In the genomic region with DNA sequence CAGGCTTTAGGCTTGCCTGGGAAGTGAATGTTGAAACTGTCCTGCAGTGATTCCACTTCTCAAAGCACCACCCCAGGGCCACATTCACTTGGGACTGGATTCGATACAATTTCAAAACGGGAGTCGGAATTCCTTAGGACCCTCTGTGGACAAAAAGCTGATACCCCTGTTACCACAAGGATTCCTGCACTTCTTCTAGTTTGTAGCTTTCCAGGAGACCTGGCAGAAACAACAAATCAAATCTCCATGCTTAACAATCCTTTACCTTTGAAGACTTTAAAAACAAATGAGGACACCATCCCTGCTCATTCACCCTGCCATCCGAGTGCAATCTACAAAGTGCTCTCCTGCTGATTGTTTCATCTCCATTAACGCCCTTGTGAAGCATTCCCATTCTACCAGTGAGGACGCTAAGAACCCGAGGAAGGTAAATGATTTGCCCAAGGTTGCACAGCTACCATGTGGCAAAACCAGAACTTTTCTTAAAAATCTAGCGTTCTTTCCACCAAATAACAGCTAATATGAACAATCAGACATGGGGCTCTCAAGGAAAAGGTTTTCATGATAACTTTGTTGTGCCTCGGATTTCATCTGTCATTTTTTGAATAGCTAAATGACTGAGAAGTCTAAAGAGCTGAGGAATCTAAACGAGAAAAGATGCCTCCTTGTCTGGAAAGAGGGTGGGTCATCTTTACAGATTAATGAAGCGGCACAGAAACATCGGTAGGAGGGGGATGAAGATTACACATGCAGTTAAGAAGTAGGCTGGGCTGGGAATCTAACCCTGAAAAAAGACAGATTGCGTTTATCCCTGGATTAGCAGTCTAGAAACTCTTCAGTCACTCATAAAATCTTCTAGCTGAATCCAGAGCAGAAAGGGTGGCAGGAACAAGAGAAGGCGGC, we compare ENCODE assay signal across 11 cellular contexts. TPM values are rescaled to one million over a fixed set of nuclear protein-coding genes. Genes with fewer than 3 reads are reported as not detected.
A peak's percentile ranks its signal among the peaks of the same experiment; 100 is the strongest.
DNase-seq lines count a peak whose midpoint lies in the region; ATAC-seq and TF ChIP-seq lines count a peak whose summit lies in the region.
"Had no signal": no experiment of that assay in that cellular context is flagged by ENCODE, and none has a peak within 500 bp of the region (broad histone marks: within the 10 kb centered on the region; RNA-seq: fewer than 3 reads in every experiment).

No MANE protein-coding gene starts in this region.

- H3K4me1 Mint-ChIP-seq in activated CD4-positive, alpha-beta T cell treated with anti-CD3 and anti-CD28 coated beads for 36 hours, result peaks cover 57% of the 10 kb centered on the region
- H3K4me1 Mint-ChIP-seq in activated naive CD8-positive, alpha-beta T cell treated with anti-CD3 and anti-CD28 coated beads, Interleukin-2, amount 10 ng/mL, durations not matched to agents 7 days and 5 days, result peaks cover 51% of the 10 kb centered on the region

- intact Hi-C loops in activated CD4-positive, alpha-beta T cell treated with anti-CD3 and anti-CD28 coated beads for 36 hours (cut with DNase I, micrococcal nuclease), result no loop called here
- intact Hi-C loops in left lung (cut with DNase I) (no loop called here), stomach (cut with DNase I; ENCODE audit: low total_unique reads) (no loop called here)

- POLR2A ChIA-PET in activated CD4-positive, alpha-beta T cell treated with anti-CD3 and anti-CD28 coated beads for 36 hours (lab: Charles Lee), result interaction anchor here (0.6 kb wide), 1 partner anchor 79 kb away, joined by 3 read pairs; a partner anchor contains a TSS
- POLR2A ChIA-PET in activated naive CD8-positive, alpha-beta T cell treated with anti-CD3 and anti-CD28 coated beads, Interleukin-2, amount 10 ng/mL, durations not matched to agents 7 days and 5 days (lab: Charles Lee), result interaction anchor here (0.7 to 1.8 kb wide), 8 partner anchors 13 to 94 kb away, joined by 3 to 5 read pairs (median 4); a partner anchor contains a TSS

- H3K27ac Mint-ChIP-seq in activated CD4-positive, alpha-beta T cell treated with anti-CD3 and anti-CD28 coated beads for 36 hours, result peak overlapping the region; percentile 72
- peak overlapping the region; percentile 74 for H3K27ac Mint-ChIP-seq in activated naive CD8-positive, alpha-beta T cell treated with anti-CD3 and anti-CD28 coated beads, Interleukin-2, amount 10 ng/mL, durations not matched to agents 7 days and 5 days

- H3K4me1 ChIP-seq in left lung (peaks cover 2 to 44% of the 10 kb centered on the region in 2 donors), stomach (peaks cover 0 to 29% (median 20%) of the 10 kb centered on the region in 4 donors), BE2C (no peaks in the 10 kb centered on the region)

- H3K27me3 Mint-ChIP-seq in activated CD4-positive, alpha-beta T cell treated with anti-CD3 and anti-CD28 coated beads for 36 hours, result no peaks in the 10 kb centered on the region
- no peaks in the 10 kb centered on the region for H3K27me3 Mint-ChIP-seq in activated naive CD8-positive, alpha-beta T cell treated with anti-CD3 and anti-CD28 coated beads, Interleukin-2, amount 10 ng/mL, durations not matched to agents 7 days and 5 days

- H3K9me3 ChIP-seq in left lung (no peaks in the 10 kb centered on the region), stomach (no peaks in the 10 kb centered on the region), BE2C (no peaks in the 10 kb centered on the region)

- H3K27me3 ChIP-seq in left lung (no peaks in the 10 kb centered on the region), stomach (peaks cover 0 to 33% (median 0%) of the 10 kb centered on the region in 3 donors), BE2C (peaks cover 81% of the 10 kb centered on the region)

- CTCF ChIA-PET in activated CD4-positive, alpha-beta T cell treated with anti-CD3 and anti-CD28 coated beads for 36 hours (lab: Charles Lee), result interaction anchor here (0.6 to 3.2 kb wide), 12 partner anchors 12 to 170 kb away, joined by 3 to 13 read pairs (median 4); no protein-coding TSS in a partner anchor

- DNase-seq in activated CD4-positive, alpha-beta T cell treated with anti-CD3 and anti-CD28 coated beads for 36 hours, result no peak
- DNase-seq in activated CD4-positive, alpha-beta T cell treated with anti-CD3 and anti-CD28 coated beads for 48 hours, result no peak
- DNase-seq in activated naive CD8-positive, alpha-beta T cell treated with anti-CD3 and anti-CD28 coated beads, Interleukin-2, amount 10 ng/mL, durations not matched to agents 7 days and 5 days, result no peak
- DNase-seq in left lung (no peak), stomach (no peak), BE2C (no peak), putamen (ENCODE audit: low spot score) (no peak)
- no peak for DNase-seq in stimulated activated CD4-positive, alpha-beta T cell treated with anti-CD3 and anti-CD28 coated beads, Interleukin-4, amount 100 ng/mL, for 4 hours
- DNase-seq: activated CD8-positive, alpha-beta memory T cell treated with anti-CD3 and anti-CD28 coated beads, Interleukin-2, amount 50 U/mL, for 48 hours had no signal

- peaks cover 29% of the 10 kb centered on the region for H3K36me3 Mint-ChIP-seq in activated CD4-positive, alpha-beta T cell treated with anti-CD3 and anti-CD28 coated beads for 36 hours (ENCODE audit: low read depth)
- peaks cover 18% of the 10 kb centered on the region for H3K36me3 Mint-ChIP-seq in activated naive CD8-positive, alpha-beta T cell treated with anti-CD3 and anti-CD28 coated beads, Interleukin-2, amount 10 ng/mL, durations not matched to agents 7 days and 5 days

- H3K36me3 ChIP-seq in left lung, result peaks cover 0 to 7% of the 10 kb centered on the region in 2 donors
- peaks cover 0 to 19% (median 4%) of the 10 kb centered on the region in 4 donors for H3K36me3 ChIP-seq in stomach
- no peaks in the 10 kb centered on the region for H3K36me3 ChIP-seq in BE2C

- no peaks in the 10 kb centered on the region for H3K9me3 Mint-ChIP-seq in activated CD4-positive, alpha-beta T cell treated with anti-CD3 and anti-CD28 coated beads for 36 hours (ENCODE audit: low read depth)
- H3K9me3 Mint-ChIP-seq in activated naive CD8-positive, alpha-beta T cell treated with anti-CD3 and anti-CD28 coated beads, Interleukin-2, amount 10 ng/mL, durations not matched to agents 7 days and 5 days, result no peaks in the 10 kb centered on the region

- H3K27ac ChIP-seq in left lung (peak overlapping the region; percentile 70 to 79), stomach (peak overlapping the region; percentile 83 to 94 (median 88))

- peak overlapping the region; percentile 74 for H3K4me3 Mint-ChIP-seq in activated CD4-positive, alpha-beta T cell treated with anti-CD3 and anti-CD28 coated beads for 36 hours
- H3K4me3 Mint-ChIP-seq in activated naive CD8-positive, alpha-beta T cell treated with anti-CD3 and anti-CD28 coated beads, Interleukin-2, amount 10 ng/mL, durations not matched to agents 7 days and 5 days, result peak overlapping the region; percentile 90

- H3K4me3 ChIP-seq in left lung (peak overlapping the region in 1 of 2 donors; percentile 46), stomach (peak overlapping the region; percentile 40 to 55 (median 46)), BE2C (ENCODE audit: low read depth, low read length) (no peak overlapping the region)

- TF ChIP-seq POLR2A in stomach (IDR thresholded peaks at IDR 0.05), result no peak

- 29 to 44% (median 35%) methylated on average over 14 of the region's 14 CpGs for WGBS in stomach, 5 donors

- TF ChIP-seq CTCF in left lung (IDR thresholded peaks at IDR 0.05) (no peak), stomach (IDR thresholded peaks at IDR 0.05) (no peak), BE2C (IDR thresholded peaks at IDR 0.05; ENCODE audit: low read depth, low read length) (no peak)

- TF ChIP-seq EP300 in stomach (IDR thresholded peaks at IDR 0.05), result no peak

- no peak for ATAC-seq in activated CD4-positive, alpha-beta T cell treated with anti-CD3 and anti-CD28 coated beads for 36 hours
- ATAC-seq in activated naive CD8-positive, alpha-beta T cell treated with anti-CD3 and anti-CD28 coated beads, Interleukin-2, amount 10 ng/mL, durations not matched to agents 7 days and 5 days (ENCODE audit: low read depth), result no peak
- ATAC-seq in left lung, result peak; percentile 15

RNA-seq across cellular contexts. Expression of a gene that starts 0.7 kb away (rescaled TPM):
- 10 to 100 TPM; 26.7 to 30.1 TPM for total RNA-seq in activated CD4-positive, alpha-beta T cell treated with anti-CD3 and anti-CD28 coated beads for 36 hours
- 1 to 10 TPM; 8.2 to 9.2 TPM for total RNA-seq in activated naive CD8-positive, alpha-beta T cell treated with anti-CD3 and anti-CD28 coated beads, Interleukin-2, amount 10 ng/mL, durations not matched to agents 7 days and 5 days
- total RNA-seq in left lung (100 to 1,000 TPM; 111 to 117 TPM), stomach (10 to 100 TPM in 4 of 5 donors, under 1 TPM in 1; 0.58 to 97.2 (median 56.7) TPM)
- polyA plus RNA-seq in stomach, result 10 to 100 TPM; 12.2 to 79.1 (median 35.4) TPM
- not detected for polyA plus RNA-seq in BE2C (2012; ENCODE audit: insufficient read depth, insufficient read length, low read depth)
- total RNA-seq: fibroblast of lung had no signal
- polyA plus RNA-seq: fibroblast of lung had no signal

RNA-seq across cellular contexts. Expression of a gene that starts 12.7 kb away (rescaled TPM):
- total RNA-seq in activated CD4-positive, alpha-beta T cell treated with anti-CD3 and anti-CD28 coated beads for 36 hours, result 10 to 100 TPM; 45.9 to 53.2 TPM
- 10 to 100 TPM; 24.5 to 29.8 TPM for total RNA-seq in activated naive CD8-positive, alpha-beta T cell treated with anti-CD3 and anti-CD28 coated beads, Interleukin-2, amount 10 ng/mL, durations not matched to agents 7 days and 5 days
- total RNA-seq in left lung (10 to 100 TPM; 13.2 to 16.3 TPM), stomach (10 to 100 TPM in 1 of 5 donors, 1 to 10 TPM in 3, under 1 TPM in 1; 0.45 to 20.0 (median 6.7) TPM)
- polyA plus RNA-seq in stomach, result 1 to 10 TPM; 2.1 to 7.2 (median 3.4) TPM
- polyA plus RNA-seq in BE2C (2012; ENCODE audit: insufficient read depth, insufficient read length, low read depth), result 1.2 TPM

RNA-seq across cellular contexts. Expression of a gene that starts 39.7 kb away (rescaled TPM):
- total RNA-seq in activated CD4-positive, alpha-beta T cell treated with anti-CD3 and anti-CD28 coated beads for 36 hours, result 100 to 1,000 TPM; 400 to 530 TPM
- total RNA-seq in activated naive CD8-positive, alpha-beta T cell treated with anti-CD3 and anti-CD28 coated beads, Interleukin-2, amount 10 ng/mL, durations not matched to agents 7 days and 5 days, result 100 to 1,000 TPM; 607 to 630 TPM
- total RNA-seq in left lung (10 to 100 TPM in 1 of 2 donors, 1 to 10 TPM in 1; 3.6 to 10.5 TPM), stomach (10 to 100 TPM in 1 of 5 donors, 1 to 10 TPM in 2, not detected in 2; 2.4 to 15.8 (median 7.1) TPM)
- 1 to 10 TPM; 2.3 to 6.7 (median 4.5) TPM for polyA plus RNA-seq in stomach
- polyA plus RNA-seq in BE2C (2012; ENCODE audit: insufficient read depth, insufficient read length, low read depth), result 1.6 TPM
- total RNA-seq: fibroblast of lung, pulmonary artery endothelial cell had no signal
- polyA plus RNA-seq: fibroblast of lung had no signal

RNA-seq across cellular contexts. Expression of a gene that starts 40.0 kb away (rescaled TPM):
- 100 to 1,000 TPM; 168 to 193 TPM for total RNA-seq in activated CD4-positive, alpha-beta T cell treated with anti-CD3 and anti-CD28 coated beads for 36 hours
- total RNA-seq in activated naive CD8-positive, alpha-beta T cell treated with anti-CD3 and anti-CD28 coated beads, Interleukin-2, amount 10 ng/mL, durations not matched to agents 7 days and 5 days, result 100 to 1,000 TPM; 181 to 189 TPM
- 10 to 100 TPM; 20.4 to 47.2 TPM for total RNA-seq in left lung
- total RNA-seq in stomach, result 10 to 100 TPM in 4 of 5 donors, 1 to 10 TPM in 1; 9.2 to 35.0 (median 21.4) TPM
- 10 to 100 TPM in 1 of 3 donors, 1 to 10 TPM in 2; 3.7 to 14.5 (median 4.6) TPM for polyA plus RNA-seq in stomach
- polyA plus RNA-seq in BE2C (2012; ENCODE audit: insufficient read depth, insufficient read length, low read depth), result not detected
- total RNA-seq: fibroblast of lung had no signal
- polyA plus RNA-seq: fibroblast of lung had no signal

Comparison
In these comparisons a context has a peak if more than half of its experiments do, and no peak if none do; other contexts are left out.
1. RNA of a gene that starts 39.7 kb away (total RNA-seq): 607 to 630 TPM in activated naive CD8-positive, alpha-beta T cell treated with anti-CD3 and anti-CD28 coated beads, Interleukin-2, amount 10 ng/mL, durations not matched to agents 7 days and 5 days and 400 to 530 TPM in activated CD4-positive, alpha-beta T cell treated with anti-CD3 and anti-CD28 coated beads for 36 hours; 3.6 to 10.5 TPM in left lung and 2.4 to 15.8 TPM in stomach; every median in the first group is over 10 times any median in the second.